Comparison of ENCODE assay signal across 2 cellular contexts in the genomic region with DNA sequence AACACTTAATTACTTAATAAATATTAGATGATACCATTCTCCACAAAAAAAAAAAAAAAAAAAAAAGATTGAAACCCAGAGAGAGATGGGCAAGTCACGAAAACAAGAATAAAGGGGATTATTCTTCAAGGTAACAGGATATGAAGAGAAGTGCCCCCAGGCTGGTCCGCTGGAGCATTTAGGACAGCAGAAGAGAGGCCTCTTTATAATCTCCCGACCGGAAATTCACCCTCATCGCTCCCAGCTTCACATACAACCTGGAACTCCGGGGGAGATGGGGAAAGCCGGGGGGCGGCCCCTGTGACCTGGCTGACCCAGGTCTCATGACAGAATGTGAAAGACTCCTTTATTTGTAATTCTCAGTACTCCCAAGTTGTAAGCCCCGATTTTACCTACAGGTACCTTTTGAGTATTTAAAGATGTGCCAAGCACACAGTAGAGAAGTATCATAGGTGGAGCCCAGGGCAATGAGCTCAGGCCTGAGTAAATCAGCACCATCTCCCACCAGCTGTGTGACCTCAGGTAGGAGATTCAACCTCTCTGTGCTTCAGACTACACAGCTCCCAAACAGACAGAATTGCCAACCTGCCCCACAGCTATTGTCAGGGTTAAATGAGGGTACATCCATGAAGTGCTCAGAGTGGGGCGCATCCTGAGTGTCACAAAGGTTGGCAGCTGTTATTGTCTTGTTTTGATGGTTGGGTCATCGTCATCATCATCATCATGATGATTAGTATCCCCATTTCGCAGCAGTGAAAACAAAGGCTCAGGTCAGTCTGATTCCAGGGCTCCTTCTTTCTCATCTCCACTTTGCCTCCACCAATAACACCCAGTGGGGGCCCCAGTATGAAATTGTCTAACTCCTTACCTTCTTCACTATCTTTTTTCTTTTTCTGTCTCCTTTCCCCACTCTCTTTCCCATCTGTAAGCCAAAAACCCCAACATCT.
A peak's percentile ranks its signal among the peaks of the same experiment; 100 is the strongest.
TF ChIP-seq lines count a peak whose summit lies in the region.

No MANE protein-coding gene starts in this region.

TF ChIP-seq in GM23338, 12 proteins besides CTCF, POLR2A, EP300 and RAD21:
- TF ChIP-seq EZH2 (IDR thresholded peaks at IDR 0.05; ENCODE audit: low read depth, unreplicated experiment) (no peak), EZH2phosphoT487 (IDR thresholded peaks at IDR 0.05; ENCODE audit: unreplicated experiment) (no peak), STAT1 (IDR thresholded peaks at IDR 0.05; ENCODE audit: unreplicated experiment) (no peak)
- TF ChIP-seq, protein P1, sequence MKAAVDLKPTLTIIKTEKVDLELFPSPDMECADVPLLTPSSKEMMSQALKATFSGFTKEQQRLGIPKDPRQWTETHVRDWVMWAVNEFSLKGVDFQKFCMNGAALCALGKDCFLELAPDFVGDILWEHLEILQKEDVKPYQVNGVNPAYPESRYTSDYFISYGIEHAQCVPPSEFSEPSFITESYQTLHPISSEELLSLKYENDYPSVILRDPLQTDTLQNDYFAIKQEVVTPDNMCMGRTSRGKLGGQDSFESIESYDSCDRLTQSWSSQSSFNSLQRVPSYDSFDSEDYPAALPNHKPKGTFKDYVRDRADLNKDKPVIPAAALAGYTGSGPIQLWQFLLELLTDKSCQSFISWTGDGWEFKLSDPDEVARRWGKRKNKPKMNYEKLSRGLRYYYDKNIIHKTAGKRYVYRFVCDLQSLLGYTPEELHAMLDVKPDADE (IDR thresholded peaks at IDR 0.05): no peak
- TF ChIP-seq, protein P2, sequence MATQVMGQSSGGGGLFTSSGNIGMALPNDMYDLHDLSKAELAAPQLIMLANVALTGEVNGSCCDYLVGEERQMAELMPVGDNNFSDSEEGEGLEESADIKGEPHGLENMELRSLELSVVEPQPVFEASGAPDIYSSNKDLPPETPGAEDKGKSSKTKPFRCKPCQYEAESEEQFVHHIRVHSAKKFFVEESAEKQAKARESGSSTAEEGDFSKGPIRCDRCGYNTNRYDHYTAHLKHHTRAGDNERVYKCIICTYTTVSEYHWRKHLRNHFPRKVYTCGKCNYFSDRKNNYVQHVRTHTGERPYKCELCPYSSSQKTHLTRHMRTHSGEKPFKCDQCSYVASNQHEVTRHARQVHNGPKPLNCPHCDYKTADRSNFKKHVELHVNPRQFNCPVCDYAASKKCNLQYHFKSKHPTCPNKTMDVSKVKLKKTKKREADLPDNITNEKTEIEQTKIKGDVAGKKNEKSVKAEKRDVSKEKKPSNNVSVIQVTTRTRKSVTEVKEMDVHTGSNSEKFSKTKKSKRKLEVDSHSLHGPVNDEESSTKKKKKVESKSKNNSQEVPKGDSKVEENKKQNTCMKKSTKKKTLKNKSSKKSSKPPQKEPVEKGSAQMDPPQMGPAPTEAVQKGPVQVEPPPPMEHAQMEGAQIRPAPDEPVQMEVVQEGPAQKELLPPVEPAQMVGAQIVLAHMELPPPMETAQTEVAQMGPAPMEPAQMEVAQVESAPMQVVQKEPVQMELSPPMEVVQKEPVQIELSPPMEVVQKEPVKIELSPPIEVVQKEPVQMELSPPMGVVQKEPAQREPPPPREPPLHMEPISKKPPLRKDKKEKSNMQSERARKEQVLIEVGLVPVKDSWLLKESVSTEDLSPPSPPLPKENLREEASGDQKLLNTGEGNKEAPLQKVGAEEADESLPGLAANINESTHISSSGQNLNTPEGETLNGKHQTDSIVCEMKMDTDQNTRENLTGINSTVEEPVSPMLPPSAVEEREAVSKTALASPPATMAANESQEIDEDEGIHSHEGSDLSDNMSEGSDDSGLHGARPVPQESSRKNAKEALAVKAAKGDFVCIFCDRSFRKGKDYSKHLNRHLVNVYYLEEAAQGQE (IDR thresholded peaks at IDR 0.05; ENCODE audit: unreplicated experiment): no peak

TF ChIP-seq in GM12878, 131 proteins besides CTCF, POLR2A, EP300 and RAD21:
- TF ChIP-seq NR2F1 (conservative IDR thresholded peaks at IDR 0.05) (0 out of 2 replicates have a peak, but pooled peaks have one; percentile 27), CBX3 (IDR thresholded peaks at IDR 0.05; ENCODE audit: borderline replicate concordance, low read depth) (no peak)
TF ChIP-seq in GM12878: peak in this region for 1.
